22 cellular contexts compared by ENCODE assay signal in genomic region chr6:20830576-20830975, GRCh38.
DNase-seq lines count a peak whose midpoint lies in the region; ATAC-seq, FAIRE-seq and TF ChIP-seq lines count a peak whose summit lies in the region.
"Had no signal": no experiment of that assay in that cellular context is flagged by ENCODE, and none has a peak within 500 bp of the region (broad histone marks: within the 10 kb centered on the region; RNA-seq: fewer than 3 reads in every experiment).

No MANE protein-coding gene starts in this region.

- CTCF ChIA-PET in GM10248 (lab: Yijun Ruan, JAX) = interaction anchor here (1.9 kb wide), 1 partner anchor 13 kb away, joined by 4 read pairs; no protein-coding TSS in a partner anchor

- H3K27ac ChIP-seq in astrocyte (ENCODE audit: low read depth, low read length) (no peak overlapping the region), trophoblast cell (ENCODE audit: low read depth, low read length) (no peak overlapping the region)

- no peak overlapping the region for H3K4me3 ChIP-seq in astrocyte (ENCODE audit: insufficient read depth, low read depth, low read length)
- no peak overlapping the region for H3K4me3 ChIP-seq in trophoblast cell (ENCODE audit: low read depth, low read length)

- H3K36me3 ChIP-seq in astrocyte (ENCODE audit: insufficient read depth, low read length) = no peaks in the 10 kb centered on the region
- no peaks in the 10 kb centered on the region for H3K36me3 ChIP-seq in trophoblast cell (ENCODE audit: control insufficient read depth in 1 of 2, insufficient read depth in 2 of 2, low read length in 2 of 2)
- H3K36me3 ChIP-seq: BE2C had no signal

- H3K4me1 Mint-ChIP-seq in astrocyte (ENCODE audit: low read depth, unreplicated experiment) = peaks cover 14% of the 10 kb centered on the region
- peaks cover 40% of the 10 kb centered on the region for H3K4me1 Mint-ChIP-seq in chondrocyte (ENCODE audit: low read depth)

- H3K4me2 ChIP-seq in astrocyte (ENCODE audit: low read length) (no peak overlapping the region), trophoblast cell (ENCODE audit: low read length) (no peak overlapping the region)

- H3K79me1 ChIP-seq in trophoblast cell (ENCODE audit: low read length) = peaks cover 8% of the 10 kb centered on the region

- H3K27me3 ChIP-seq in astrocyte (ENCODE audit: insufficient read depth, low read length) (no peaks in the 10 kb centered on the region), trophoblast cell (ENCODE audit: insufficient read depth, low read length) (no peaks in the 10 kb centered on the region)
- H3K27me3 ChIP-seq: BE2C had no signal

- H3K4me1 ChIP-seq in astrocyte (ENCODE audit: insufficient read depth, low read length) = peaks cover 13% of the 10 kb centered on the region
- H3K4me1 ChIP-seq in trophoblast cell (ENCODE audit: control insufficient read depth in 1 of 2, insufficient read depth in 2 of 2, low read length in 2 of 2) = peaks cover 2 to 4% of the 10 kb centered on the region in 2 experiments

- peak overlapping the region; percentile 49 for H2BK5ac ChIP-seq in trophoblast cell (ENCODE audit: low read depth, low read length, poor library complexity)

- H4K12ac ChIP-seq in trophoblast cell (ENCODE audit: low read depth, low read length) = no peak overlapping the region

- POLR2A ChIA-PET in GM10248 (lab: Yijun Ruan, JAX) = no interaction called here

- no peaks in the 10 kb centered on the region for H3K79me2 ChIP-seq in astrocyte (ENCODE audit: insufficient read depth, low read length)
- H3K79me2 ChIP-seq in trophoblast cell (ENCODE audit: control insufficient read depth, insufficient read depth, low read length, poor library complexity) = no peaks in the 10 kb centered on the region

- no peak overlapping the region for H3K18ac ChIP-seq in trophoblast cell (ENCODE audit: low read length)

- peak overlapping the region; percentile 58 for H2BK12ac ChIP-seq in trophoblast cell (ENCODE audit: low read length)

- H3K27ac Mint-ChIP-seq in astrocyte (ENCODE audit: unreplicated experiment) (no peak overlapping the region), chondrocyte (ENCODE audit: unreplicated experiment) (peak overlapping the region; percentile 34)
- H3K27ac Mint-ChIP-seq: CD4-positive, CD25-positive, alpha-beta regulatory T cell; CD8-positive, alpha-beta memory T cell; HFFc6 had no signal

- TF ChIP-seq CTCF in astrocyte (IDR thresholded peaks at IDR 0.05; ENCODE audit: insufficient read depth, low read depth, low read length) (no peak), chondrocyte (IDR thresholded peaks at IDR 0.05) (no peak), GM10248 (IDR thresholded peaks at IDR 0.05; ENCODE audit: control extremely low read depth, extremely low read depth, low read depth, missing control alignments) (no peak)

- no peaks in the 10 kb centered on the region for H3K27me3 Mint-ChIP-seq in astrocyte (ENCODE audit: low read depth, unreplicated experiment)
- no peaks in the 10 kb centered on the region for H3K27me3 Mint-ChIP-seq in chondrocyte (ENCODE audit: low read depth)
- H3K27me3 Mint-ChIP-seq: CD4-positive, CD25-positive, alpha-beta regulatory T cell; CD8-positive, alpha-beta memory T cell had no signal

- no peak overlapping the region for H3K9ac ChIP-seq in astrocyte (ENCODE audit: low read length)
- H3K9ac ChIP-seq in trophoblast cell (ENCODE audit: low read length) = no peak overlapping the region

- no peak overlapping the region for H2AFZ ChIP-seq in astrocyte (ENCODE audit: low read depth, low read length)
- no peak overlapping the region for H2AFZ ChIP-seq in trophoblast cell (ENCODE audit: insufficient read depth, low read length, poor library complexity)

- no peak overlapping the region for H4K8ac ChIP-seq in trophoblast cell (ENCODE audit: low read depth, low read length)

- H3K36me3 Mint-ChIP-seq in astrocyte (ENCODE audit: low read depth, unreplicated experiment) (no peaks in the 10 kb centered on the region), chondrocyte (ENCODE audit: low read depth) (no peaks in the 10 kb centered on the region)

- ATAC-seq in HG03520 (IDR thresholded peaks at IDR 0.05; ENCODE audit: unreplicated experiment) = no peak
- ATAC-seq: HCT116 had no signal

- no CpG with 5 or more reads among the region's 1 CpG for WGBS in trophoblast cell (ENCODE audit: extremely low coverage, insufficient coverage, insufficient read length)

- H3K4me3 Mint-ChIP-seq in astrocyte (ENCODE audit: unreplicated experiment) = no peak overlapping the region
- H3K4me3 Mint-ChIP-seq in chondrocyte (ENCODE audit: unreplicated experiment) = no peak overlapping the region
- H3K4me3 Mint-ChIP-seq: CD4-positive, CD25-positive, alpha-beta regulatory T cell; CD8-positive, alpha-beta memory T cell; HFFc6 had no signal

- no peak overlapping the region for H3K4ac ChIP-seq in trophoblast cell (ENCODE audit: low read depth, low read length)

- FAIRE-seq in astrocyte (lab: Jason Lieb, UNC) = no peak
- FAIRE-seq: A204.1, G401.6, GM12892 had no signal

- H2BK120ac ChIP-seq in trophoblast cell (ENCODE audit: insufficient read depth, low read length, poor library complexity) = peak overlapping the region; percentile 33

- H4K20me1 ChIP-seq in astrocyte (ENCODE audit: insufficient read depth, low read length) = no peaks in the 10 kb centered on the region

- H4K91ac ChIP-seq in trophoblast cell (ENCODE audit: low read depth, low read length) = no peak overlapping the region

- DNase-seq in astrocyte (ENCODE audit: low read depth) = peak; percentile 89
- DNase-seq in chondrocyte (ENCODE audit: low spot score) = no peak
- DNase-seq in trophoblast cell = no peak
- DNase-seq in GM10248 (ENCODE audit: extremely low spot score) = no peak
- no peak for DNase-seq in HT-29 (ENCODE audit: low spot score)
- no peak for DNase-seq in HPDE6-E6E7 (ENCODE audit: extremely low spot score)
- DNase-seq: ACHN; BE2C; CD4-positive, CD25-positive, alpha-beta regulatory T cell; CD8-positive, alpha-beta memory T cell; COR-L47; DMS 273 treated with DMSO at 0.1 percent for 48 hours; DMS53; DND-41; GOT3; H7; HFFc6 had no signal

- H3K14ac ChIP-seq in trophoblast cell (ENCODE audit: low read length) = no peak overlapping the region

- no peaks in the 10 kb centered on the region for H3K9me3 Mint-ChIP-seq in astrocyte (ENCODE audit: unreplicated experiment)
- no peaks in the 10 kb centered on the region for H3K9me3 Mint-ChIP-seq in chondrocyte (ENCODE audit: low read depth)
- H3K9me3 Mint-ChIP-seq: CD8-positive, alpha-beta memory T cell; HFFc6 had no signal

- H2AK5ac ChIP-seq in trophoblast cell (ENCODE audit: low read length) = no peak overlapping the region

- H3K9me3 ChIP-seq in astrocyte (ENCODE audit: insufficient read depth, low read depth, low read length) = no peaks in the 10 kb centered on the region
- no peaks in the 10 kb centered on the region for H3K9me3 ChIP-seq in trophoblast cell (ENCODE audit: insufficient read depth, low read depth, low read length)
- H3K9me3 ChIP-seq: BE2C had no signal

- no peak overlapping the region for H3K23ac ChIP-seq in trophoblast cell (ENCODE audit: low read length)
